8 cellular contexts compared by ENCODE assay signal in the genomic region with DNA sequence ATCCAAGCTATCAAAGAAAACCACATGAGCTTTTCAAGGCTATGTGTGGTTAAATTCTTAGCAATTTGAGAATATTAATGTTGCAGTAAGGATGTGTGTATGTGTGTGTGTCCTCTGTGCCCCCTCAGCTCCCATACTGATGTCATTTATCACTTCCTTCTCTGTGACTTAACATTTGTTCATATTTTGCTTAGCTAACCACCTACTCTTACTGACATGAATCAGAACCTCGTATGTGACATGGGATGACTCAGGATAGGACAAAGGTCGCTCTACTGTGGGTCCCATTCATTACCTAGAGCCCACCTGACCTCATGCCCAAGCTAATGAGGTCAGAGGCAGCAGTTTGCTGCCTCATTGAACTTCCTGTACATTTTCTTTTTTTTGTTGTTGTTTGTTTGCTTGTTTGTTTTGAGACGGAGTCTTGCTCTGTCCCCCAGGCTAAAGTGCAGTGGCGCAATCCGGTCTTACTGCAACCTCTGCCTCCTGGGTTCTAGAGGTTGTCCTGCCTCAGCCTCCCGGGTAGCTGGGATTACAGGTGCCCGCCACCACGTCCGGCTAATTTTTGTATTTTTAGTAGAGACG. TPM values are rescaled to one million over a fixed set of nuclear protein-coding genes. Genes with fewer than 3 reads are reported as not detected.
DNase-seq lines count a peak whose midpoint lies in the region; ATAC-seq, FAIRE-seq and TF ChIP-seq lines count a peak whose summit lies in the region.

No MANE protein-coding gene starts in this region.

- no peak for TF ChIP-seq POLR2A in H54 (IDR thresholded peaks at IDR 0.05; ENCODE audit: low read depth, low read length)

- H3K27ac ChIP-seq in C4-2B: peak overlapping the region; percentile 25; the same call in 1 of the 2 replicates

- no peak overlapping the region for H3K4me3 Mint-ChIP-seq in endothelial cell (ENCODE audit: unreplicated experiment)

- TF ChIP-seq CTCF in C4-2B (conservative IDR thresholded peaks at IDR 0.05) (no peak), endothelial cell (IDR thresholded peaks at IDR 0.05; ENCODE audit: unreplicated experiment) (no peak)

- H3K9me3 Mint-ChIP-seq in endothelial cell (ENCODE audit: unreplicated experiment): no peaks in the 10 kb centered on the region

- ATAC-seq in GM21528 (IDR thresholded peaks at IDR 0.05; ENCODE audit: low FRiP score, unreplicated experiment): peak; percentile 46

- DNase-seq in OCI-M1 (lab: John Stamatoyannopoulos, UW): peak; percentile 25
- DNase-seq in glomerular visceral epithelial cell (ENCODE audit: extremely low spot score): peak; percentile 27
- no peak for DNase-seq in H54 (ENCODE audit: insufficient read length, low spot score)
- no peak for DNase-seq in ecto neural progenitor cell (ENCODE audit: low spot score)
- DNase-seq in activated gamma-delta T cell (lab: John Stamatoyannopoulos, UW): no peak
- DNase-seq in endothelial cell (ENCODE audit: low spot score): no peak

- FAIRE-seq in H54 (lab: Jason Lieb, UNC): no peak

- peaks cover 12% of the 10 kb centered on the region for H3K4me1 Mint-ChIP-seq in endothelial cell (ENCODE audit: unreplicated experiment)

- no peaks in the 10 kb centered on the region for H3K36me3 Mint-ChIP-seq in endothelial cell (ENCODE audit: low read depth, unreplicated experiment)

- peaks cover 3% of the 10 kb centered on the region for H3K27me3 Mint-ChIP-seq in endothelial cell (ENCODE audit: unreplicated experiment)

- no peak overlapping the region for H3K27ac Mint-ChIP-seq in endothelial cell (ENCODE audit: unreplicated experiment)

RNA-seq across cellular contexts. Expression of a gene that starts 36.3 kb away (rescaled TPM):
- 0.26 TPM for total RNA-seq in endothelial cell (ENCODE audit: unreplicated experiment)

RNA-seq across cellular contexts. Expression of a gene that starts 51.9 kb away (rescaled TPM):
- total RNA-seq in endothelial cell (ENCODE audit: unreplicated experiment): 11.9 TPM

Comparison
In these comparisons a context has a peak if more than half of its experiments do, and no peak if none do; other contexts are left out.
1. DNase-seq: peak in OCI-M1 (single experiment) and glomerular visceral epithelial cell (single experiment); none in H54 (single experiment), ecto neural progenitor cell (single experiment), activated gamma-delta T cell (single experiment) and endothelial cell (single experiment).